In genomic region chr16:13958438-13958837, GRCh38 we compare ENCODE assay signal across 17 cellular contexts. TPM values are rescaled to one million over a fixed set of nuclear protein-coding genes. Genes with fewer than 3 reads are reported as not detected.
DNase-seq lines count a peak whose midpoint lies in the region; ATAC-seq and TF ChIP-seq lines count a peak whose summit lies in the region.
"Had no signal": no experiment of that assay in that cellular context is flagged by ENCODE, and none has a peak within 500 bp of the region (broad histone marks: within the 10 kb centered on the region; RNA-seq: fewer than 3 reads in every experiment).

No MANE protein-coding gene starts in this region.

- H3K79me2 ChIP-seq in smooth muscle cell (ENCODE audit: low read depth): no peaks in the 10 kb centered on the region

- H3K9me3 ChIP-seq in SJCRH30 (replicated peaks): no peaks in the 10 kb centered on the region
- H3K9me3 ChIP-seq in esophagus squamous epithelium: no peaks in the 10 kb centered on the region
- no peaks in the 10 kb centered on the region for H3K9me3 ChIP-seq in smooth muscle cell (replicated peaks; ENCODE audit: low read depth)
- H3K9me3 ChIP-seq: BLaER1, MG63 had no signal

- H2AFZ ChIP-seq in smooth muscle cell (ENCODE audit: low read depth): no peak overlapping the region

- H3K27me3 ChIP-seq in SJCRH30: no peaks in the 10 kb centered on the region
- no peaks in the 10 kb centered on the region for H3K27me3 ChIP-seq in esophagus squamous epithelium
- no peaks in the 10 kb centered on the region for H3K27me3 ChIP-seq in smooth muscle cell (ENCODE audit: low read depth)
- H3K27me3 ChIP-seq: BLaER1 had no signal

- H4K20me1 ChIP-seq in smooth muscle cell (ENCODE audit: low read depth): no peaks in the 10 kb centered on the region
- H4K20me1 ChIP-seq: BLaER1 had no signal

- H3K4me2 ChIP-seq in smooth muscle cell: peak overlapping the region; percentile 85
- H3K4me2 ChIP-seq: BLaER1 had no signal

- H3K27ac ChIP-seq in SJCRH30 (peak overlapping the region; percentile 93), esophagus squamous epithelium (peak overlapping the region; percentile 54 to 87 (median 79)), smooth muscle cell (ENCODE audit: low read depth) (peak overlapping the region; percentile 99)
- H3K27ac ChIP-seq: 22Rv1, BLaER1, WERI-Rb-1 had no signal

- no peak for TF ChIP-seq CTCF in esophagus squamous epithelium (IDR thresholded peaks at IDR 0.05)
- no peak for TF ChIP-seq CTCF in smooth muscle cell (IDR thresholded peaks at IDR 0.05; ENCODE audit: borderline replicate concordance, insufficient read depth, poor library complexity, severe bottlenecking)

- peak; percentile 23 for DNase-seq in DMS53 (lab: John Stamatoyannopoulos, UW)
- no peak for DNase-seq in DMS53 treated with DMSO at 0.1 percent for 48 hours (lab: John Stamatoyannopoulos, UW; ENCODE audit: unreplicated experiment)
- peak in 1 of 2 experiments; percentile 13 for DNase-seq in SJCRH30
- DNase-seq in esophagus squamous epithelium (lab: John Stamatoyannopoulos, UW): no peak
- DNase-seq in smooth muscle cell (lab: John Stamatoyannopoulos, UW; ENCODE audit: unreplicated experiment): no peak
- DNase-seq in amniotic stem cell (lab: John Stamatoyannopoulos, UW): no peak
- DNase-seq in left cardiac atrium: no peak
- DNase-seq: activated naive CD8-positive, alpha-beta T cell treated with anti-CD3 and anti-CD28 coated beads, Interleukin-2, amount 10 ng/mL, durations not matched to agents 7 days and 5 days; activated T-cell treated with anti-CD3 and anti-CD28 coated beads, Interleukin-2, amount 50 U/mL, for 72 hours; effector memory CD8-positive, alpha-beta T cell; NCI-H1694 treated with DMSO at 0.1 percent for 48 hours; WERI-Rb-1 had no signal

- H3K4me1 ChIP-seq in SJCRH30 (peaks cover 30% of the 10 kb centered on the region), esophagus squamous epithelium (peaks cover 20 to 80% (median 31%) of the 10 kb centered on the region in 3 donors), smooth muscle cell (ENCODE audit: low read depth) (peaks cover 26% of the 10 kb centered on the region)
- H3K4me1 ChIP-seq: BLaER1 had no signal

- H3F3A ChIP-seq in smooth muscle cell (ENCODE audit: low read depth): peaks cover 12% of the 10 kb centered on the region

- 78 to 81% methylated on average over 6 of the region's 6 CpGs for WGBS in esophagus squamous epithelium, 2 donors
- WGBS in smooth muscle cell (ENCODE audit: low lambda C conversion rate): 59% methylated on average over 6 of the region's 6 CpGs

- H3K36me3 ChIP-seq in SJCRH30 (no peaks in the 10 kb centered on the region), esophagus squamous epithelium (no peaks in the 10 kb centered on the region), smooth muscle cell (ENCODE audit: low read depth) (no peaks in the 10 kb centered on the region)
- H3K36me3 ChIP-seq: BLaER1, MG63, WERI-Rb-1 had no signal

- intact Hi-C loops in esophagus squamous epithelium (cut with DNase I) (no loop called here), left cardiac atrium (cut with DNase I) (no loop called here)

- peak overlapping the region; percentile 53 for H3K4me3 ChIP-seq in SJCRH30
- H3K4me3 ChIP-seq in esophagus squamous epithelium: no peak overlapping the region
- H3K4me3 ChIP-seq in smooth muscle cell: peak overlapping the region; percentile 35
- H3K4me3 ChIP-seq: BLaER1, MG63 had no signal

- H3K9ac ChIP-seq in smooth muscle cell (ENCODE audit: low read depth): peak overlapping the region; percentile 97
- H3K9ac ChIP-seq: BLaER1 had no signal

- ATAC-seq in GM19467 (IDR thresholded peaks at IDR 0.05; ENCODE audit: unreplicated experiment) (no peak), left cardiac atrium (no peak)
- ATAC-seq: activated CD8-positive, alpha-beta T cell treated with anti-CD3 and anti-CD28 coated beads for 36 hours had no signal

- no peak for TF ChIP-seq POLR2A in esophagus squamous epithelium (IDR thresholded peaks at IDR 0.05)

RNA-seq across cellular contexts. Expression of gene ERCC4, which starts 38.5 kb away (rescaled TPM):
- 8.3 and 9.2 TPM in 2 replicates for total RNA-seq in SJCRH30 (2014; rRNA removed; shearing (Covaris generic))
- total RNA-seq in esophagus squamous epithelium (1 to 10 TPM; 4.4 to 8.2 (median 4.8) TPM), smooth muscle cell (10.3 and 10.6 TPM in 2 replicates), left cardiac atrium (10 to 100 TPM in 1 of 2 donors, 1 to 10 TPM in 1; 6.8 to 10.1 TPM)
- 17.4 and 27.4 TPM in 2 replicates for polyA plus RNA-seq in smooth muscle cell

Comparison
In these comparisons a context has a peak if more than half of its experiments do, and no peak if none do; other contexts are left out.
1. H3K4me3 ChIP-seq: peak in SJCRH30 (single experiment) and smooth muscle cell (single experiment); none in esophagus squamous epithelium (0 of 4).
2. Peak in every context shown above with its lines, with median percentiles within 50 percentile points of each other: H3K27ac ChIP-seq.